8 cellular contexts compared by ENCODE assay signal in the genomic region with DNA sequence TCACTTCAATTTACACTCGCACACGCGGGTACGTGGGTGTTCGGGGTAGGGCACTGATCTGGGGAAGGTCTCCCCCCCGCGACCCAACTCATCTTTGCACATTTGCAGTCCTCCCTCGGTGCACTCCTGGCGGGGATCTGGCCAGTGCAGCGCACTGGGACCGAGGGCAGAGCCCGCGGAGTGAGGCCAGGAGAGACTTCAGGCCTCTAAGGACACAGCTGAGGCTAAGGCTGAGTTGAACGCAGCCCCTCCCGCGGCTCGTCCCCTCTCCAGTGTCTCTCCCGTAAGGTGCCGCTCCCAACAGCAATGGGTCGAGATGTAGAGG. TPM values are rescaled to one million over a fixed set of nuclear protein-coding genes. Genes with fewer than 3 reads are reported as not detected.
DNase-seq lines count a peak whose midpoint lies in the region; ATAC-seq, FAIRE-seq and TF ChIP-seq lines count a peak whose summit lies in the region.

No MANE protein-coding gene starts in this region.

- H3K36me3 Mint-ChIP-seq in activated CD8-positive, alpha-beta T cell treated with anti-CD3 and anti-CD28 coated beads for 36 hours (ENCODE audit: low read depth) = no peaks in the 10 kb centered on the region

- POLR2A ChIA-PET in AG04449 (lab: Yijun Ruan, JAX) = no interaction called here
- POLR2A ChIA-PET in activated CD8-positive, alpha-beta T cell treated with anti-CD3 and anti-CD28 coated beads for 36 hours (lab: Charles Lee) = no interaction called here

- no peak overlapping the region for H3K27ac Mint-ChIP-seq in activated CD8-positive, alpha-beta T cell treated with anti-CD3 and anti-CD28 coated beads for 36 hours

- DNase-seq in AG04449 (ENCODE audit: low read depth, low spot score) = no peak
- no peak for DNase-seq in activated CD8-positive, alpha-beta T cell treated with anti-CD3 and anti-CD28 coated beads for 36 hours
- peak; percentile 13 to 21 for DNase-seq in cardiac muscle cell (ENCODE audit: low read depth in 1 of 2, low spot score in 1 of 2)
- peak in 30 of 56 donors; percentile 20 to 71 (median 54) for DNase-seq in nucleus accumbens (lab: John Stamatoyannopoulos, UW)
- DNase-seq in AG08395 (ENCODE audit: low spot score) = no peak
- no peak for DNase-seq in urothelium cell line (ENCODE audit: low spot score)

- H3K4me1 ChIP-seq in cardiac muscle cell (ENCODE audit: low read depth) = no peaks in the 10 kb centered on the region

- TF ChIP-seq CTCF in AG04449 (IDR thresholded peaks at IDR 0.05; ENCODE audit: insufficient read depth, low read length, missing control alignments) (no peak), cardiac muscle cell (IDR thresholded peaks at IDR 0.05; ENCODE audit: low read depth, low read length) (no peak)
- TF ChIP-seq CTCF in activated CD8-positive, alpha-beta T cell treated with anti-CD3 and anti-CD28 coated beads for 36 hours (IDR thresholded peaks at IDR 0.05) = no peak

- FAIRE-seq in urothelium cell line (lab: Jason Lieb, UNC) = no peak

- H3K4me3 ChIP-seq in AG04449 (ENCODE audit: low read depth, low read length) = peak overlapping the region; percentile 66
- H3K4me3 ChIP-seq in cardiac muscle cell = peak overlapping the region; percentile 46

- H3K9me3 Mint-ChIP-seq in activated CD8-positive, alpha-beta T cell treated with anti-CD3 and anti-CD28 coated beads for 36 hours = no peaks in the 10 kb centered on the region

- CTCF ChIA-PET in AG04449 (lab: Yijun Ruan, JAX) = interaction anchor here (1.3 to 4.2 kb wide), 3 partner anchors 102 to 246 kb away, joined by 3 to 44 read pairs (median 3); no protein-coding TSS in a partner anchor
- CTCF ChIA-PET in activated CD8-positive, alpha-beta T cell treated with anti-CD3 and anti-CD28 coated beads for 36 hours (lab: Charles Lee) = interaction anchor here (0.9 kb wide), 1 partner anchor 20 kb away, joined by 3 read pairs; no protein-coding TSS in a partner anchor

- H3K36me3 ChIP-seq in cardiac muscle cell = no peaks in the 10 kb centered on the region

- intact Hi-C loops in activated CD8-positive, alpha-beta T cell treated with anti-CD3 and anti-CD28 coated beads for 36 hours (cut with micrococcal nuclease) = no loop called here

- peak overlapping the region; percentile 36 for H3K4me3 Mint-ChIP-seq in activated CD8-positive, alpha-beta T cell treated with anti-CD3 and anti-CD28 coated beads for 36 hours

- H3K27me3 ChIP-seq in cardiac muscle cell = peaks cover 41% of the 10 kb centered on the region

- no peak overlapping the region for H3K27ac ChIP-seq in cardiac muscle cell

- ATAC-seq in activated CD8-positive, alpha-beta T cell treated with anti-CD3 and anti-CD28 coated beads for 36 hours = peak; percentile 6
- ATAC-seq in HG02571 (IDR thresholded peaks at IDR 0.05; ENCODE audit: unreplicated experiment) (no peak), HG02610 (IDR thresholded peaks at IDR 0.05; ENCODE audit: unreplicated experiment) (no peak)

- H3K27me3 Mint-ChIP-seq in activated CD8-positive, alpha-beta T cell treated with anti-CD3 and anti-CD28 coated beads for 36 hours = peaks cover 30% of the 10 kb centered on the region

- peaks cover 13% of the 10 kb centered on the region for H3K4me1 Mint-ChIP-seq in activated CD8-positive, alpha-beta T cell treated with anti-CD3 and anti-CD28 coated beads for 36 hours (ENCODE audit: low read depth)

- no peaks in the 10 kb centered on the region for H3K9me3 ChIP-seq in cardiac muscle cell (ENCODE audit: low read depth)

RNA-seq across cellular contexts. Expression of a gene that starts 0.9 kb away (rescaled TPM):
- not detected for total RNA-seq in activated CD8-positive, alpha-beta T cell treated with anti-CD3 and anti-CD28 coated beads for 36 hours
- total RNA-seq in cardiac muscle cell = 0.45 and 2.5 TPM in 2 replicates
- 0.04 and 2.6 TPM in 2 replicates for polyA plus RNA-seq in cardiac muscle cell

Comparison
In these comparisons a context has a peak if more than half of its experiments do, and no peak if none do; other contexts are left out.
1. DNase-seq: peak in cardiac muscle cell (2 of 2) and nucleus accumbens (30 of 56); none in AG04449 (single experiment), activated CD8-positive, alpha-beta T cell treated with anti-CD3 and anti-CD28 coated beads for 36 hours (single experiment), AG08395 (single experiment) and urothelium cell line (single experiment).